ENCODE assay signal across 20 cellular contexts in the genomic region with DNA sequence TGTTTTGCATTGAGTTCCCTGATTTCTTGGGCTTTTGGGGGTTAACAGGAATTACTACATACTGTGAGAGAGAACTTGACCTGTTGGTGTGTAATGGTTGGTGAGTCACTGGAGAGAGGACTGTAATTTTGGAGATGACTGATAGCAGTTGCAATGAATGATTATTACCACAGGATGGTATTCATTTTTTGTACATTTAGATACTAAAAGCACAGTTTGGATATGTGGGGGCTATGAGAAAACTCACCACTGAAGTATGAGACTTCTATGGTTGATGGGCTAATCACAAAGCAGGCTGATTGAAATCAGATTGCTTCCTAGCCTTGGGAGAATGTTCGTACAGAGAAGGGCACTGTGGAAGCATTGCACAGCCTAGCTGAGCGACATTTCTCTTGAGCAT.
DNase-seq lines count a peak whose midpoint lies in the region; ATAC-seq and TF ChIP-seq lines count a peak whose summit lies in the region.
"Had no signal": no experiment of that assay in that cellular context is flagged by ENCODE, and none has a peak within 500 bp of the region (broad histone marks: within the 10 kb centered on the region; RNA-seq: fewer than 3 reads in every experiment).

No MANE protein-coding gene starts in this region.

- H3K4me3 ChIP-seq in AG04449 (ENCODE audit: low read depth, low read length) = no peak overlapping the region
- no peak overlapping the region for H3K4me3 ChIP-seq in foreskin fibroblast (ENCODE audit: low read depth in 1 of 2, low read length in 2 of 2)
- H3K4me3 ChIP-seq: K562, thyroid gland had no signal

- peaks cover 8% of the 10 kb centered on the region; the same call in 1 of the 2 replicates for H3K9me3 Mint-ChIP-seq in HFFc6
- peaks cover 12% of the 10 kb centered on the region for H3K9me3 Mint-ChIP-seq in activated CD4-positive, alpha-beta memory T cell treated with anti-CD3 and anti-CD28 coated beads, Interleukin-2, amount 10 ng/mL, durations not matched to agents 7 days and 5 days

- peaks cover 41% of the 10 kb centered on the region; the same call in 1 of the 2 replicates for H3K4me1 Mint-ChIP-seq in HFFc6 (ENCODE audit: low read depth)
- no peaks in the 10 kb centered on the region for H3K4me1 Mint-ChIP-seq in activated CD4-positive, alpha-beta memory T cell treated with anti-CD3 and anti-CD28 coated beads, Interleukin-2, amount 10 ng/mL, durations not matched to agents 7 days and 5 days

- ATAC-seq in GM19397 (IDR thresholded peaks at IDR 0.05; ENCODE audit: unreplicated experiment) = no peak
- no peak for ATAC-seq in GM19023 (IDR thresholded peaks at IDR 0.05; ENCODE audit: unreplicated experiment)
- ATAC-seq: K562, Right ventricle myocardium inferior, sciatic nerve had no signal

- H3K27me3 Mint-ChIP-seq in HFFc6 (ENCODE audit: insufficient read depth) = no peaks in the 10 kb centered on the region
- H3K27me3 Mint-ChIP-seq in activated CD4-positive, alpha-beta memory T cell treated with anti-CD3 and anti-CD28 coated beads, Interleukin-2, amount 10 ng/mL, durations not matched to agents 7 days and 5 days = no peaks in the 10 kb centered on the region
- H3K27me3 Mint-ChIP-seq: activated naive CD8-positive, alpha-beta T cell had no signal

- CTCF ChIA-PET in AG04449 (lab: Yijun Ruan, JAX) = no interaction called here
- CTCF ChIA-PET in activated CD4-positive, alpha-beta memory T cell treated with anti-CD3 and anti-CD28 coated beads, Interleukin-2, amount 10 ng/mL, durations not matched to agents 7 days and 5 days (lab: Charles Lee) = no interaction called here

- peak overlapping the region; percentile 86 for H3K27ac Mint-ChIP-seq in HFFc6
- no peak overlapping the region for H3K27ac Mint-ChIP-seq in activated CD4-positive, alpha-beta memory T cell treated with anti-CD3 and anti-CD28 coated beads, Interleukin-2, amount 10 ng/mL, durations not matched to agents 7 days and 5 days
- H3K27ac Mint-ChIP-seq: activated naive CD8-positive, alpha-beta T cell had no signal

- DNase-seq in AG04449 (ENCODE audit: low read depth, low spot score) (peak; percentile 76), HFFc6 (peak; percentile 94), amniotic stem cell (lab: John Stamatoyannopoulos, UW) (peak; percentile 67), foreskin fibroblast (peak; percentile 87 to 88), UCSD-AML1 (lab: John Stamatoyannopoulos, UW; ENCODE audit: unreplicated experiment) (no peak)
- DNase-seq in activated CD4-positive, alpha-beta memory T cell treated with anti-CD3 and anti-CD28 coated beads, Interleukin-2, amount 10 ng/mL, durations not matched to agents 7 days and 5 days = no peak
- DNase-seq: activated CD4-positive, alpha-beta T cell treated with anti-CD3 and anti-CD28 coated beads for 48 hours; activated T-cell treated with anti-CD3 and anti-CD28 coated beads, Interleukin-2, amount 50 U/mL, for 1 hour; cerebellar nuclear complex; islet precursor cell; NCI-H1092; nucleus accumbens; stimulated activated CD4-positive, alpha-beta T cell treated with anti-CD3 and anti-CD28 coated beads, Interleukin-4, amount 100 ng/mL, for 1 hour; thyroid gland had no signal

- H3K36me3 Mint-ChIP-seq in HFFc6 (ENCODE audit: low read depth) = peaks cover 8% of the 10 kb centered on the region; the same call in 1 of the 2 replicates
- H3K36me3 Mint-ChIP-seq in activated CD4-positive, alpha-beta memory T cell treated with anti-CD3 and anti-CD28 coated beads, Interleukin-2, amount 10 ng/mL, durations not matched to agents 7 days and 5 days (ENCODE audit: low read depth) = no peaks in the 10 kb centered on the region
- H3K36me3 Mint-ChIP-seq: activated naive CD8-positive, alpha-beta T cell had no signal

- H3K4me3 Mint-ChIP-seq in HFFc6 = peak overlapping the region; percentile 27; the same call in 1 of the 2 replicates
- H3K4me3 Mint-ChIP-seq in activated CD4-positive, alpha-beta memory T cell treated with anti-CD3 and anti-CD28 coated beads, Interleukin-2, amount 10 ng/mL, durations not matched to agents 7 days and 5 days = no peak overlapping the region
- H3K4me3 Mint-ChIP-seq: activated naive CD8-positive, alpha-beta T cell had no signal

- TF ChIP-seq CTCF in AG04449 (IDR thresholded peaks at IDR 0.05; ENCODE audit: insufficient read depth, low read length, missing control alignments) = no peak
- no peak for TF ChIP-seq CTCF in HFFc6 (IDR thresholded peaks at IDR 0.05)
- no peak for TF ChIP-seq CTCF in foreskin fibroblast (IDR thresholded peaks at IDR 0.05; ENCODE audit: low read depth, low read length)

- POLR2A ChIA-PET in AG04449 (lab: Yijun Ruan, JAX) = no interaction called here
- POLR2A ChIA-PET in activated CD4-positive, alpha-beta memory T cell treated with anti-CD3 and anti-CD28 coated beads, Interleukin-2, amount 10 ng/mL, durations not matched to agents 7 days and 5 days (lab: Charles Lee) = no interaction called here

Comparison
In these comparisons a context has a peak if more than half of its experiments do, and no peak if none do; other contexts are left out.
1. DNase-seq: peak in AG04449 (single experiment), HFFc6 (single experiment), amniotic stem cell (single experiment) and foreskin fibroblast (2 of 2); none in activated CD4-positive, alpha-beta memory T cell treated with anti-CD3 and anti-CD28 coated beads, Interleukin-2, amount 10 ng/mL, durations not matched to agents 7 days and 5 days (single experiment) and UCSD-AML1 (single experiment).